ENCODE assay signal across 1 cellular context in the genomic region with DNA sequence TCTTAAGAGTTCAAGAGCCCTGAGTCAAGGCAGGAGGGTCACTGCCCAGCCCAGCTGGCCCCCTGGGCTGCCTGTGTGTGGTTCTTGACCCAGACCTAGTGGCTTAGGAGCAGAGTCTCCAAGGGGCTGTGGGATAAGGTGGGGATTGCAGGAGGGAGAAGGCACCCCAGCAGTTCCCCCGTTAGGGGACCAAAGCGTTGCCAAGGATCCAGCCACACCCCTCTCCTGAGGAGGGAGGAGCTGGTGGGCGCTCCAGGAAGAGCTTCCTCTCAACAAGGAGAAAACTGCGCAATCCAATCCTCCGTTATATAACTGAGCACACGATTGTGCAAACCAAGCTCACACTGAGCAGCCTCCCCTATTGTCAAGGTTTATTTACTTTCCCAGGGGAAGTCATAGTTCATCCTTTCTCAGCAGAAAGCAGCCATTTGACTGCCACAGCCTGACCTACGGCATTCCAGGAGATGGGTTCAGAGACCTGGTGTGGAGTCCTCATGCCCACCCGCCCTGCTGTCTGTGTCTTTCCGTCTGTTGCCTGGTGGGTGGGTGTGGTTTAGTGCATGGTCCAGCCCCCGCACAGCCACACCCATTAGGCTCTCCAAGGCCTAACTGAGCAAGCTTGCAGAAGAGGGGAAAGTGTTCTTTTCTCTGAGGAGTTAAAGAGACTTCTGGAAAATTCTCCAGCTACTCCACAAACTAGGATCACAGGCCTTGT.
TF ChIP-seq lines count a peak whose summit lies in the region.

No MANE protein-coding gene starts in this region.

TF ChIP-seq in HepG2, 621 proteins besides CTCF, POLR2A, EP300 and RAD21 (continued from another document and continues in another):
- TF ChIP-seq, protein P1, sequence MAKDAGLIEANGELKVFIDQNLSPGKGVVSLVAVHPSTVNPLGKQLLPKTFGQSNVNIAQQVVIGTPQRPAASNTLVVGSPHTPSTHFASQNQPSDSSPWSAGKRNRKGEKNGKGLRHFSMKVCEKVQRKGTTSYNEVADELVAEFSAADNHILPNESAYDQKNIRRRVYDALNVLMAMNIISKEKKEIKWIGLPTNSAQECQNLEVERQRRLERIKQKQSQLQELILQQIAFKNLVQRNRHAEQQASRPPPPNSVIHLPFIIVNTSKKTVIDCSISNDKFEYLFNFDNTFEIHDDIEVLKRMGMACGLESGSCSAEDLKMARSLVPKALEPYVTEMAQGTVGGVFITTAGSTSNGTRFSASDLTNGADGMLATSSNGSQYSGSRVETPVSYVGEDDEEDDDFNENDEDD (CRISPR knock-in tag; IDR thresholded peaks at IDR 0.05; ENCODE audit: borderline replicate concordance), result peak; percentile 43; the same call in 1 of the 2 replicates
- TF ChIP-seq NFIB (CRISPR knock-in tag; IDR thresholded peaks at IDR 0.05; ENCODE audit: borderline replicate concordance) (no peak), ZNF326 (CRISPR knock-in tag; IDR thresholded peaks at IDR 0.05; ENCODE audit: borderline replicate concordance) (no peak), U2AF1 (optimal IDR thresholded peaks at IDR 0.05; ENCODE audit: low read depth, low read length) (no peak), KLF15 (CRISPR knock-in tag; IDR thresholded peaks at IDR 0.05; ENCODE audit: borderline replicate concordance) (no peak), ZFP1 (CRISPR knock-in tag; IDR thresholded peaks at IDR 0.05) (peak; percentile 92), PHB2 (IDR thresholded peaks at IDR 0.05; ENCODE audit: partially characterized antibody) (no peak), ZNF678 (CRISPR knock-in tag; IDR thresholded peaks at IDR 0.05) (no peak), ZBTB8A (CRISPR knock-in tag; IDR thresholded peaks at IDR 0.05; ENCODE audit: borderline replicate concordance, low read depth) (no peak), ZMYM2 (CRISPR knock-in tag; IDR thresholded peaks at IDR 0.05) (peak; percentile 90), ATM (IDR thresholded peaks at IDR 0.05; ENCODE audit: borderline replicate concordance) (no peak; the same call in 1 of the 2 replicates), ZMYM3 (CRISPR knock-in tag; IDR thresholded peaks at IDR 0.05) (peak; percentile 80; the same call in 1 of the 2 replicates), PHF8 (CRISPR knock-in tag; IDR thresholded peaks at IDR 0.05) (no peak; the same call in 1 of the 2 replicates), ZBTB3 (CRISPR knock-in tag; IDR thresholded peaks at IDR 0.05; ENCODE audit: borderline replicate concordance, low read depth) (peak; percentile 82; the same call in 1 of the 2 replicates), ATF7 (IDR thresholded peaks at IDR 0.05) (peak; percentile 8; the same call in 1 of the 2 replicates), ATF7 (CRISPR knock-in tag; IDR thresholded peaks at IDR 0.05) (peak; percentile 86), ZMYM4 (CRISPR knock-in tag; IDR thresholded peaks at IDR 0.05) (peak; percentile 96), KLF6 (CRISPR knock-in tag; IDR thresholded peaks at IDR 0.05) (peak; percentile 96), SMYD3 (CRISPR knock-in tag; IDR thresholded peaks at IDR 0.05) (no peak), ZNF549 (CRISPR knock-in tag; IDR thresholded peaks at IDR 0.05) (no peak), YY1 (IDR thresholded peaks at IDR 0.05; ENCODE audit: insufficient read depth, insufficient replicate concordance, low read depth, low read length) (peak; percentile 70), ZIK1 (CRISPR knock-in tag; IDR thresholded peaks at IDR 0.05; ENCODE audit: borderline replicate concordance, low read depth) (0 out of 2 replicates have a peak, but pooled peaks have one; percentile 28), SNAI1 (CRISPR knock-in tag; IDR thresholded peaks at IDR 0.05; ENCODE audit: borderline replicate concordance) (0 out of 2 replicates have a peak, but pooled peaks have one; percentile 59), RNF2 (conservative IDR thresholded peaks at IDR 0.05; ENCODE audit: low read depth) (no peak)
- TF ChIP-seq, protein P2, sequence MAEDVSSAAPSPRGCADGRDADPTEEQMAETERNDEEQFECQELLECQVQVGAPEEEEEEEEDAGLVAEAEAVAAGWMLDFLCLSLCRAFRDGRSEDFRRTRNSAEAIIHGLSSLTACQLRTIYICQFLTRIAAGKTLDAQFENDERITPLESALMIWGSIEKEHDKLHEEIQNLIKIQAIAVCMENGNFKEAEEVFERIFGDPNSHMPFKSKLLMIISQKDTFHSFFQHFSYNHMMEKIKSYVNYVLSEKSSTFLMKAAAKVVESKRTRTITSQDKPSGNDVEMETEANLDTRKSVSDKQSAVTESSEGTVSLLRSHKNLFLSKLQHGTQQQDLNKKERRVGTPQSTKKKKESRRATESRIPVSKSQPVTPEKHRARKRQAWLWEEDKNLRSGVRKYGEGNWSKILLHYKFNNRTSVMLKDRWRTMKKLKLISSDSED (CRISPR knock-in tag; IDR thresholded peaks at IDR 0.05), result no peak
- TF ChIP-seq, protein P3, sequence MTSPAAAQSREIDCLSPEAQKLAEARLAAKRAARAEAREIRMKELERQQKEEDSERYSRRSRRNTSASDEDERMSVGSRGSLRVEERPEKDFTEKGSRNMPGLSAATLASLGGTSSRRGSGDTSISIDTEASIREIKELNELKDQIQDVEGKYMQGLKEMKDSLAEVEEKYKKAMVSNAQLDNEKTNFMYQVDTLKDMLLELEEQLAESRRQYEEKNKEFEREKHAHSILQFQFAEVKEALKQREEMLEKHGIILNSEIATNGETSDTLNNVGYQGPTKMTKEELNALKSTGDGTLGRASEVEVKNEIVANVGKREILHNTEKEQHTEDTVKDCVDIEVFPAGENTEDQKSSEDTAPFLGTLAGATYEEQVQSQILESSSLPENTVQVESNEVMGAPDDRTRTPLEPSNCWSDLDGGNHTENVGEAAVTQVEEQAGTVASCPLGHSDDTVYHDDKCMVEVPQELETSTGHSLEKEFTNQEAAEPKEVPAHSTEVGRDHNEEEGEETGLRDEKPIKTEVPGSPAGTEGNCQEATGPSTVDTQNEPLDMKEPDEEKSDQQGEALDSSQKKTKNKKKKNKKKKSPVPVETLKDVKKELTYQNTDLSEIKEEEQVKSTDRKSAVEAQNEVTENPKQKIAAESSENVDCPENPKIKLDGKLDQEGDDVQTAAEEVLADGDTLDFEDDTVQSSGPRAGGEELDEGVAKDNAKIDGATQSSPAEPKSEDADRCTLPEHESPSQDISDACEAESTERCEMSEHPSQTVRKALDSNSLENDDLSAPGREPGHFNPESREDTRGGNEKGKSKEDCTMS (CRISPR knock-in tag; conservative IDR thresholded peaks at IDR 0.05), result no peak
- TF ChIP-seq, protein P4, sequence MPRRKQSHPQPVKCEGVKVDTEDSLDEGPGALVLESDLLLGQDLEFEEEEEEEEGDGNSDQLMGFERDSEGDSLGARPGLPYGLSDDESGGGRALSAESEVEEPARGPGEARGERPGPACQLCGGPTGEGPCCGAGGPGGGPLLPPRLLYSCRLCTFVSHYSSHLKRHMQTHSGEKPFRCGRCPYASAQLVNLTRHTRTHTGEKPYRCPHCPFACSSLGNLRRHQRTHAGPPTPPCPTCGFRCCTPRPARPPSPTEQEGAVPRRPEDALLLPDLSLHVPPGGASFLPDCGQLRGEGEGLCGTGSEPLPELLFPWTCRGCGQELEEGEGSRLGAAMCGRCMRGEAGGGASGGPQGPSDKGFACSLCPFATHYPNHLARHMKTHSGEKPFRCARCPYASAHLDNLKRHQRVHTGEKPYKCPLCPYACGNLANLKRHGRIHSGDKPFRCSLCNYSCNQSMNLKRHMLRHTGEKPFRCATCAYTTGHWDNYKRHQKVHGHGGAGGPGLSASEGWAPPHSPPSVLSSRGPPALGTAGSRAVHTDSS (CRISPR knock-in tag; conservative IDR thresholded peaks at IDR 0.05), result no peak
- TF ChIP-seq, protein P5, sequence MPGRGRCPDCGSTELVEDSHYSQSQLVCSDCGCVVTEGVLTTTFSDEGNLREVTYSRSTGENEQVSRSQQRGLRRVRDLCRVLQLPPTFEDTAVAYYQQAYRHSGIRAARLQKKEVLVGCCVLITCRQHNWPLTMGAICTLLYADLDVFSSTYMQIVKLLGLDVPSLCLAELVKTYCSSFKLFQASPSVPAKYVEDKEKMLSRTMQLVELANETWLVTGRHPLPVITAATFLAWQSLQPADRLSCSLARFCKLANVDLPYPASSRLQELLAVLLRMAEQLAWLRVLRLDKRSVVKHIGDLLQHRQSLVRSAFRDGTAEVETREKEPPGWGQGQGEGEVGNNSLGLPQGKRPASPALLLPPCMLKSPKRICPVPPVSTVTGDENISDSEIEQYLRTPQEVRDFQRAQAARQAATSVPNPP (CRISPR knock-in tag; IDR thresholded peaks at IDR 0.05), result peak; percentile 52; the same call in 1 of the 2 replicates
- TF ChIP-seq, protein P6, sequence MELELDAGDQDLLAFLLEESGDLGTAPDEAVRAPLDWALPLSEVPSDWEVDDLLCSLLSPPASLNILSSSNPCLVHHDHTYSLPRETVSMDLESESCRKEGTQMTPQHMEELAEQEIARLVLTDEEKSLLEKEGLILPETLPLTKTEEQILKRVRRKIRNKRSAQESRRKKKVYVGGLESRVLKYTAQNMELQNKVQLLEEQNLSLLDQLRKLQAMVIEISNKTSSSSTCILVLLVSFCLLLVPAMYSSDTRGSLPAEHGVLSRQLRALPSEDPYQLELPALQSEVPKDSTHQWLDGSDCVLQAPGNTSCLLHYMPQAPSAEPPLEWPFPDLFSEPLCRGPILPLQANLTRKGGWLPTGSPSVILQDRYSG (CRISPR knock-in tag; IDR thresholded peaks at IDR 0.05), result peak; percentile 74
- TF ChIP-seq, protein P7, sequence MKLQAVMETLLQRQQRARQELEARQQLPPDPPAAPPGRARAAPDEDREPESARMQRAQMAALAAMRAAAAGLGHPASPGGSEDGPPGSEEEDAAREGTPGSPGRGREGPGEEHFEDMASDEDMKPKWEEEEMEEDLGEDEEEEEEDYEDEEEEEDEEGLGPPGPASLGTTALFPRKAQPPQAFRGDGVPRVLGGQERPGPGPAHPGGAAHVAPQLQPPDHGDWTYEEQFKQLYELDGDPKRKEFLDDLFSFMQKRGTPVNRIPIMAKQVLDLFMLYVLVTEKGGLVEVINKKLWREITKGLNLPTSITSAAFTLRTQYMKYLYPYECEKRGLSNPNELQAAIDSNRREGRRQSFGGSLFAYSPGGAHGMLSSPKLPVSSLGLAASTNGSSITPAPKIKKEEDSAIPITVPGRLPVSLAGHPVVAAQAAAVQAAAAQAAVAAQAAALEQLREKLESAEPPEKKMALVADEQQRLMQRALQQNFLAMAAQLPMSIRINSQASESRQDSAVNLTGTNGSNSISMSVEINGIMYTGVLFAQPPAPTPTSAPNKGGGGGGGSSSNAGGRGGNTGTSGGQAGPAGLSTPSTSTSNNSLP (IDR thresholded peaks at IDR 0.05; ENCODE audit: low read depth, low read length), result no peak
- TF ChIP-seq, protein P8, sequence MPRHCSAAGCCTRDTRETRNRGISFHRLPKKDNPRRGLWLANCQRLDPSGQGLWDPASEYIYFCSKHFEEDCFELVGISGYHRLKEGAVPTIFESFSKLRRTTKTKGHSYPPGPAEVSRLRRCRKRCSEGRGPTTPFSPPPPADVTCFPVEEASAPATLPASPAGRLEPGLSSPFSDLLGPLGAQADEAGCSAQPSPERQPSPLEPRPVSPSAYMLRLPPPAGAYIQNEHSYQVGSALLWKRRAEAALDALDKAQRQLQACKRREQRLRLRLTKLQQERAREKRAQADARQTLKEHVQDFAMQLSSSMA (CRISPR knock-in tag; IDR thresholded peaks at IDR 0.05), result peak; percentile 75
- TF ChIP-seq, protein P9, sequence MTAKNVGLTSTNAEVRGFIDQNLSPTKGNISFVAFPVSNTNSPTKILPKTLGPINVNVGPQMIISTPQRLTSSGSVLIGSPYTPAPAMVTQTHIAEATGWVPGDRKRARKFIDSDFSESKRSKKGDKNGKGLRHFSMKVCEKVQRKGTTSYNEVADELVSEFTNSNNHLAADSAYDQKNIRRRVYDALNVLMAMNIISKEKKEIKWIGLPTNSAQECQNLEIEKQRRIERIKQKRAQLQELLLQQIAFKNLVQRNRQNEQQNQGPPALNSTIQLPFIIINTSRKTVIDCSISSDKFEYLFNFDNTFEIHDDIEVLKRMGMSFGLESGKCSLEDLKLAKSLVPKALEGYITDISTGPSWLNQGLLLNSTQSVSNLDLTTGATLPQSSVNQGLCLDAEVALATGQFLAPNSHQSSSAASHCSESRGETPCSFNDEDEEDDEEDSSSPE (CRISPR knock-in tag; IDR thresholded peaks at IDR 0.05), result no peak; the same call in 1 of the 2 replicates
- TF ChIP-seq, protein P10, sequence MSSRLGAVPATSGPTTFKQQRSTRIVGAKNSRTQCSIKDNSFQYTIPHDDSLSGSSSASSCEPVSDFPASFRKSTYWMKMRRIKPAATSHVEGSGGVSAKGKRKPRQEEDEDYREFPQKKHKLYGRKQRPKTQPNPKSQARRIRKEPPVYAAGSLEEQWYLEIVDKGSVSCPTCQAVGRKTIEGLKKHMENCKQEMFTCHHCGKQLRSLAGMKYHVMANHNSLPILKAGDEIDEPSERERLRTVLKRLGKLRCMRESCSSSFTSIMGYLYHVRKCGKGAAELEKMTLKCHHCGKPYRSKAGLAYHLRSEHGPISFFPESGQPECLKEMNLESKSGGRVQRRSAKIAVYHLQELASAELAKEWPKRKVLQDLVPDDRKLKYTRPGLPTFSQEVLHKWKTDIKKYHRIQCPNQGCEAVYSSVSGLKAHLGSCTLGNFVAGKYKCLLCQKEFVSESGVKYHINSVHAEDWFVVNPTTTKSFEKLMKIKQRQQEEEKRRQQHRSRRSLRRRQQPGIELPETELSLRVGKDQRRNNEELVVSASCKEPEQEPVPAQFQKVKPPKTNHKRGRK (CRISPR knock-in tag; IDR thresholded peaks at IDR 0.05), result no peak
- TF ChIP-seq, protein P11, sequence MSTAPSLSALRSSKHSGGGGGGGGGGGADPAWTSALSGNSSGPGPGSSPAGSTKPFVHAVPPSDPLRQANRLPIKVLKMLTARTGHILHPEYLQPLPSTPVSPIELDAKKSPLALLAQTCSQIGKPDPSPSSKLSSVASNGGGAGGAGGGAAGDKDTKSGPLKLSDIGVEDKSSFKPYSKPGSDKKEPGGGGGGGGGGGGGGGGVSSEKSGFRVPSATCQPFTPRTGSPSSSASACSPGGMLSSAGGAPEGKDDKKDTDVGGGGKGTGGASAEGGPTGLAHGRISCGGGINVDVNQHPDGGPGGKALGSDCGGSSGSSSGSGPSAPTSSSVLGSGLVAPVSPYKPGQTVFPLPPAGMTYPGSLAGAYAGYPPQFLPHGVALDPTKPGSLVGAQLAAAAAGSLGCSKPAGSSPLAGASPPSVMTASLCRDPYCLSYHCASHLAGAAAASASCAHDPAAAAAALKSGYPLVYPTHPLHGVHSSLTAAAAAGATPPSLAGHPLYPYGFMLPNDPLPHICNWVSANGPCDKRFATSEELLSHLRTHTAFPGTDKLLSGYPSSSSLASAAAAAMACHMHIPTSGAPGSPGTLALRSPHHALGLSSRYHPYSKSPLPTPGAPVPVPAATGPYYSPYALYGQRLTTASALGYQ (CRISPR knock-in tag; IDR thresholded peaks at IDR 0.05), result peak; percentile 96
